In genomic region chr10:100972904-100973535, GRCh38 we compare ENCODE assay signal across 14 cellular contexts. TPM values are rescaled to one million over a fixed set of nuclear protein-coding genes. Genes with fewer than 3 reads are reported as not detected.
DNase-seq lines count a peak whose midpoint lies in the region; ATAC-seq and TF ChIP-seq lines count a peak whose summit lies in the region.
"Had no signal": no experiment of that assay in that cellular context is flagged by ENCODE, and none has a peak within 500 bp of the region (broad histone marks: within the 10 kb centered on the region; RNA-seq: fewer than 3 reads in every experiment).

No MANE protein-coding gene starts in this region.

- CTCF ChIA-PET in Caco-2 (lab: Charles Lee) = no interaction called here

- DNase-seq in Caco-2 = no peak
- no peak for DNase-seq in endothelial cell (ENCODE audit: low spot score)
- peak; percentile 64 for DNase-seq in posterior vena cava (ENCODE audit: low spot score)
- no peak for DNase-seq in thyroid gland
- DNase-seq: ACHN; CD4-positive, alpha-beta T cell; DND-41; GDM1; NCI-H1436 treated with DMSO at 0.1 percent for 48 hours; NCI-H2081 treated with DMSO at 0.1 percent for 48 hours; NCI-H524; SHP77 had no signal

- TF ChIP-seq CTCF in Caco-2 (IDR thresholded peaks at IDR 0.05; ENCODE audit: insufficient read depth in 1 of 2, low read depth in 1 of 2, low read length in 1 of 2, severe bottlenecking in 1 of 2, unreplicated experiment in 1 of 2) (no peak), endothelial cell (IDR thresholded peaks at IDR 0.05; ENCODE audit: unreplicated experiment) (no peak), thyroid gland (IDR thresholded peaks at IDR 0.05) (no peak)

- H3K4me1 ChIP-seq in Caco-2 = peaks cover 41% of the 10 kb centered on the region
- H3K4me1 ChIP-seq in thyroid gland = peaks cover 11 to 17% of the 10 kb centered on the region in 2 donors

- H3K27ac Mint-ChIP-seq in Caco-2 (ENCODE audit: unreplicated experiment) = peak overlapping the region; percentile 68
- H3K27ac Mint-ChIP-seq in endothelial cell (ENCODE audit: unreplicated experiment) = no peak overlapping the region
- H3K27ac Mint-ChIP-seq: B cell; CD4-positive, alpha-beta T cell had no signal

- no peak overlapping the region for H3K4me3 ChIP-seq in Caco-2 (ENCODE audit: low read depth, low read length)
- no peak overlapping the region for H3K4me3 ChIP-seq in thyroid gland (replicated peaks in 1 of 3)

- 85 to 89% methylated on average over 3 to 6 of the region's 6 CpGs for WGBS in thyroid gland, 2 donors

- H3K4me1 Mint-ChIP-seq in Caco-2 (ENCODE audit: low read depth, unreplicated experiment) (peaks cover 58% of the 10 kb centered on the region), endothelial cell (ENCODE audit: unreplicated experiment) (peaks cover 14% of the 10 kb centered on the region)

- no peak for TF ChIP-seq POLR2A in thyroid gland (IDR thresholded peaks at IDR 0.05)

- peaks cover 11% of the 10 kb centered on the region; the same call in 1 of the 2 replicates for H3K36me3 ChIP-seq in Caco-2 (ENCODE audit: control insufficient read depth, insufficient read depth, low read length)
- H3K36me3 ChIP-seq in thyroid gland = no peaks in the 10 kb centered on the region

- H3K9me3 ChIP-seq in Caco-2 (no peaks in the 10 kb centered on the region), thyroid gland (no peaks in the 10 kb centered on the region)

- no peak overlapping the region for H3K27ac ChIP-seq in thyroid gland

- ATAC-seq in GM19397 (IDR thresholded peaks at IDR 0.05; ENCODE audit: unreplicated experiment) = no peak

- POLR2A ChIA-PET in Caco-2 (lab: Charles Lee) = interaction anchor here (0.7 kb wide), 1 partner anchor 37 kb away, joined by 3 read pairs; no protein-coding TSS in a partner anchor

- H3K4me3 Mint-ChIP-seq in Caco-2 (ENCODE audit: unreplicated experiment) = peak overlapping the region; percentile 32
- peak overlapping the region; percentile 59 for H3K4me3 Mint-ChIP-seq in endothelial cell (ENCODE audit: unreplicated experiment)
- H3K4me3 Mint-ChIP-seq: B cell; CD4-positive, alpha-beta T cell had no signal

- BruUV-seq in Caco-2 (replicated peaks; lab: Mats Ljungman, UMichigan) = no TSS peak

- H3K27me3 Mint-ChIP-seq in Caco-2 (ENCODE audit: insufficient read depth, unreplicated experiment) (no peaks in the 10 kb centered on the region), endothelial cell (ENCODE audit: unreplicated experiment) (peaks cover 16% of the 10 kb centered on the region)
- H3K27me3 Mint-ChIP-seq: B cell; CD4-positive, alpha-beta T cell had no signal

- no peaks in the 10 kb centered on the region for H3K27me3 ChIP-seq in Caco-2 (replicated peaks; ENCODE audit: control insufficient read depth, insufficient read depth, low read length)
- H3K27me3 ChIP-seq in thyroid gland = no peaks in the 10 kb centered on the region

- H3K9me3 Mint-ChIP-seq in Caco-2 (ENCODE audit: unreplicated experiment) (no peaks in the 10 kb centered on the region), endothelial cell (ENCODE audit: unreplicated experiment) (no peaks in the 10 kb centered on the region)
- H3K9me3 Mint-ChIP-seq: CD4-positive, alpha-beta T cell had no signal

- H3K36me3 Mint-ChIP-seq in Caco-2 (ENCODE audit: insufficient read depth, unreplicated experiment) = peaks cover 44% of the 10 kb centered on the region
- H3K36me3 Mint-ChIP-seq in endothelial cell (ENCODE audit: low read depth, unreplicated experiment) = no peaks in the 10 kb centered on the region

- intact Hi-C loops in Caco-2 (cut with micrococcal nuclease; ENCODE audit: unreplicated experiment) = no loop called here
- intact Hi-C loops in posterior vena cava (cut with DNase I) = no loop called here
- intact Hi-C loops in thyroid gland (cut with DNase I) = no loop called here

RNA-seq across cellular contexts. Expression of gene SEMA4G, which starts 3.7 kb away (rescaled TPM):
- total RNA-seq in Caco-2 (2022) (67.3 and 81.2 TPM in 2 replicates), endothelial cell (ENCODE audit: unreplicated experiment) (8.0 TPM), posterior vena cava (1 to 10 TPM; 1.1 to 1.6 TPM), thyroid gland (10 to 100 TPM in 1 of 4 donors, 1 to 10 TPM in 3; 8.7 to 13.3 (median 9.8) TPM)

RNA-seq across cellular contexts. Expression of gene MRPL43, which starts 14.3 kb away (rescaled TPM):
- total RNA-seq in Caco-2 (2022) = 82.1 and 84.1 TPM in 2 replicates
- 51.8 TPM for total RNA-seq in endothelial cell (ENCODE audit: unreplicated experiment)
- 10 to 100 TPM; 48.6 to 53.9 TPM for total RNA-seq in posterior vena cava
- total RNA-seq in thyroid gland = 100 to 1,000 TPM in 3 of 4 donors, 10 to 100 TPM in 1; 86.1 to 178 (median 145) TPM

RNA-seq across cellular contexts. Expression of gene TWNK, which starts 14.3 kb away (rescaled TPM):
- total RNA-seq in Caco-2 (2022) (26.2 and 29.8 TPM in 2 replicates), endothelial cell (ENCODE audit: unreplicated experiment) (10.5 TPM), posterior vena cava (1 to 10 TPM; 5.2 to 5.6 TPM), thyroid gland (1 to 10 TPM; 5.5 to 7.7 (median 6.8) TPM)

RNA-seq across cellular contexts. Expression of gene LZTS2, which starts 26.6 kb away (rescaled TPM):
- total RNA-seq in Caco-2 (2022) = 53.3 and 54.8 TPM in 2 replicates
- total RNA-seq in endothelial cell (ENCODE audit: unreplicated experiment) = 52.2 TPM
- 10 to 100 TPM; 71.4 to 91.3 TPM for total RNA-seq in posterior vena cava
- total RNA-seq in thyroid gland = 100 to 1,000 TPM in 1 of 4 donors, 10 to 100 TPM in 3; 75.4 to 107 (median 88.1) TPM

RNA-seq across cellular contexts. Expression of gene PDZD7, which starts 57.9 kb away (rescaled TPM):
- total RNA-seq in Caco-2 (2022) = 1.4 and 1.5 TPM in 2 replicates
- total RNA-seq in endothelial cell (ENCODE audit: unreplicated experiment) = 0.54 TPM
- total RNA-seq in posterior vena cava = under 1 TPM; 0.48 to 0.83 TPM
- 1 to 10 TPM in 1 of 4 donors, under 1 TPM in 3; 0.24 to 1.1 (median 0.69) TPM for total RNA-seq in thyroid gland
